ENCODE assay signal across 1 cellular context in the genomic region with DNA sequence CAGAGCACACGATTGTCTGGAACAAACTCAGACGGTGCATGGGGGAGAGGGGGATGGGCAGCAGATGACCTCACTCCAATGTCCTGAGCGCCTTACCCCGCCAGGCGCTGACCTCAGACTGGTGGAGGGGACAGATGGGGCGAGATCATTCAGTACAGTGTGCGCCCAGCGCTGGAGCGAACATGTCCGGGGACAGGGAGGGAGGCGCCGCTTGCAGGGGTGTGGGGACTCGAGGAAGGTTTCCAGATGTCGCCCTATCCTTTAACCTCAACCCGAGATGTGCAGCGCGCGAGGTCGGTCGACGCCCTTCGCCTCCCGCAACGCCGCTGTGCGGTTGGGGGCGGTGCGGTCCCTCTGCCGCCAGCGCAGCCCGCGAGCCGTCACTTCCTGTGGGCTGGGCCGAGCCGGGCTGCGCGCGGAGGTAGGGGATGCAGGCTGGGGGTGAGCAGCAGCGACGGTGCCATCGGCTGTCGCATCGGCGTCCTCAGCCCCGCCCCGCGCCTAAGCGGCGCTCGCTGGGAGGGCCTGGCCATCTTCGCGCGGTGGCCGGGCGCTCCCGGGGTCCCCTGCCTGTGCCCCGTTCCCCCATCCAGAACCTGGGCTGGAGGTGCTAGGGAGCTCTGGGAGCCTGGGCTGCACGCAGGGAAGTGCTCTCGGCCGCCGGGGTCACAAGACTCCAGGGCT.
TF ChIP-seq lines count a peak whose summit lies in the region.

No MANE protein-coding gene starts in this region.

TF ChIP-seq in HepG2, 621 proteins besides CTCF, POLR2A, EP300 and RAD21 (continued from another document):
- TF ChIP-seq, protein P1, sequence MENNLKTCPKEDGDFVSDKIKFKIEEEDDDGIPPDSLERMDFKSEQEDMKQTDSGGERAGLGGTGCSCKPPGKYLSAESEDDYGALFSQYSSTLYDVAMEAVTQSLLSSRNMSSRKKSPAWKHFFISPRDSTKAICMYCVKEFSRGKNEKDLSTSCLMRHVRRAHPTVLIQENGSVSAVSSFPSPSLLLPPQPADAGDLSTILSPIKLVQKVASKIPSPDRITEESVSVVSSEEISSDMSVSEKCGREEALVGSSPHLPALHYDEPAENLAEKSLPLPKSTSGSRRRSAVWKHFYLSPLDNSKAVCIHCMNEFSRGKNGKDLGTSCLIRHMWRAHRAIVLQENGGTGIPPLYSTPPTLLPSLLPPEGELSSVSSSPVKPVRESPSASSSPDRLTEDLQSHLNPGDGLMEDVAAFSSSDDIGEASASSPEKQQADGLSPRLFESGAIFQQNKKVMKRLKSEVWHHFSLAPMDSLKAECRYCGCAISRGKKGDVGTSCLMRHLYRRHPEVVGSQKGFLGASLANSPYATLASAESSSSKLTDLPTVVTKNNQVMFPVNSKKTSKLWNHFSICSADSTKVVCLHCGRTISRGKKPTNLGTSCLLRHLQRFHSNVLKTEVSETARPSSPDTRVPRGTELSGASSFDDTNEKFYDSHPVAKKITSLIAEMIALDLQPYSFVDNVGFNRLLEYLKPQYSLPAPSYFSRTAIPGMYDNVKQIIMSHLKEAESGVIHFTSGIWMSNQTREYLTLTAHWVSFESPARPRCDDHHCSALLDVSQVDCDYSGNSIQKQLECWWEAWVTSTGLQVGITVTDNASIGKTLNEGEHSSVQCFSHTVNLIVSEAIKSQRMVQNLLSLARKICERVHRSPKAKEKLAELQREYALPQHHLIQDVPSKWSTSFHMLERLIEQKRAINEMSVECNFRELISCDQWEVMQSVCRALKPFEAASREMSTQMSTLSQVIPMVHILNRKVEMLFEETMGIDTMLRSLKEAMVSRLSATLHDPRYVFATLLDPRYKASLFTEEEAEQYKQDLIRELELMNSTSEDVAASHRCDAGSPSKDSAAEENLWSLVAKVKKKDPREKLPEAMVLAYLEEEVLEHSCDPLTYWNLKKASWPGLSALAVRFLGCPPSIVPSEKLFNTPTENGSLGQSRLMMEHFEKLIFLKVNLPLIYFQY (CRISPR knock-in tag; IDR thresholded peaks at IDR 0.05; ENCODE audit: borderline replicate concordance), result peak; percentile 95
- TF ChIP-seq EED (CRISPR knock-in tag; IDR thresholded peaks at IDR 0.05) (peak; percentile 98), ARNT (IDR thresholded peaks at IDR 0.05) (no peak), PPARG (CRISPR knock-in tag; conservative IDR thresholded peaks at IDR 0.05) (0 out of 2 replicates have a peak, but pooled peaks have one; percentile 17), JUND (CRISPR knock-in tag; IDR thresholded peaks at IDR 0.05) (0 out of 2 replicates have a peak, but pooled peaks have one; percentile 60), ATF5 (CRISPR knock-in tag; IDR thresholded peaks at IDR 0.05; ENCODE audit: low read depth) (no peak), ZNF580 (CRISPR knock-in tag; IDR thresholded peaks at IDR 0.05; ENCODE audit: borderline replicate concordance, low read depth) (peak; percentile 69; the same call in 1 of the 2 replicates), MXD4 (CRISPR knock-in tag; IDR thresholded peaks at IDR 0.05) (peak; percentile 80; the same call in 1 of the 2 replicates), HOXA5 (CRISPR knock-in tag; IDR thresholded peaks at IDR 0.05) (peak; percentile 91; the same call in 1 of the 2 replicates), MLLT10 (CRISPR knock-in tag; IDR thresholded peaks at IDR 0.05) (no peak), NFIB (CRISPR knock-in tag; IDR thresholded peaks at IDR 0.05; ENCODE audit: borderline replicate concordance) (no peak), ZMYM3 (CRISPR knock-in tag; IDR thresholded peaks at IDR 0.05) (peak; percentile 72), KDM1A (CRISPR knock-in tag; IDR thresholded peaks at IDR 0.05) (0 out of 2 replicates have a peak, but pooled peaks have one; percentile 8), MYC (CRISPR knock-in tag; IDR thresholded peaks at IDR 0.05; ENCODE audit: borderline replicate concordance) (peak; percentile 85), TCF12 (IDR thresholded peaks at IDR 0.05) (no peak), TCF12 (CRISPR knock-in tag; IDR thresholded peaks at IDR 0.05) (peak; percentile 89), NFE2L1 (CRISPR knock-in tag; IDR thresholded peaks at IDR 0.05; ENCODE audit: borderline replicate concordance) (no peak), ZNF331 (CRISPR knock-in tag; IDR thresholded peaks at IDR 0.05) (peak; percentile 55; the same call in 1 of the 2 replicates), ZBTB8A (CRISPR knock-in tag; IDR thresholded peaks at IDR 0.05; ENCODE audit: borderline replicate concordance, low read depth) (no peak), ZNF674 (CRISPR knock-in tag; IDR thresholded peaks at IDR 0.05; ENCODE audit: low read depth) (peak; percentile 93; the same call in 1 of the 2 replicates), ZNF615 (CRISPR knock-in tag; IDR thresholded peaks at IDR 0.05; ENCODE audit: borderline replicate concordance) (peak; percentile 98), ZNF816 (CRISPR knock-in tag; IDR thresholded peaks at IDR 0.05; ENCODE audit: borderline replicate concordance) (peak; percentile 87; the same call in 1 of the 2 replicates), CCDC6 (CRISPR knock-in tag; IDR thresholded peaks at IDR 0.05) (peak; percentile 95), ZNF18 (CRISPR knock-in tag; IDR thresholded peaks at IDR 0.05; ENCODE audit: insufficient replicate concordance) (peak; percentile 77), RFXANK (CRISPR knock-in tag; IDR thresholded peaks at IDR 0.05) (0 out of 2 replicates have a peak, but pooled peaks have one; percentile 8), ZNF850 (CRISPR knock-in tag; conservative IDR thresholded peaks at IDR 0.05) (0 out of 2 replicates have a peak, but pooled peaks have one; percentile 53), ZKSCAN5 (CRISPR knock-in tag; IDR thresholded peaks at IDR 0.05) (no peak), YY1 (IDR thresholded peaks at IDR 0.05; ENCODE audit: insufficient read depth, insufficient replicate concordance, low read depth, low read length) (peak; percentile 76), FOXC1 (CRISPR knock-in tag; IDR thresholded peaks at IDR 0.05; ENCODE audit: borderline replicate concordance) (peak; percentile 97), PHF8 (CRISPR knock-in tag; IDR thresholded peaks at IDR 0.05) (peak; percentile 79; the same call in 1 of the 2 replicates)
- TF ChIP-seq, protein P2, sequence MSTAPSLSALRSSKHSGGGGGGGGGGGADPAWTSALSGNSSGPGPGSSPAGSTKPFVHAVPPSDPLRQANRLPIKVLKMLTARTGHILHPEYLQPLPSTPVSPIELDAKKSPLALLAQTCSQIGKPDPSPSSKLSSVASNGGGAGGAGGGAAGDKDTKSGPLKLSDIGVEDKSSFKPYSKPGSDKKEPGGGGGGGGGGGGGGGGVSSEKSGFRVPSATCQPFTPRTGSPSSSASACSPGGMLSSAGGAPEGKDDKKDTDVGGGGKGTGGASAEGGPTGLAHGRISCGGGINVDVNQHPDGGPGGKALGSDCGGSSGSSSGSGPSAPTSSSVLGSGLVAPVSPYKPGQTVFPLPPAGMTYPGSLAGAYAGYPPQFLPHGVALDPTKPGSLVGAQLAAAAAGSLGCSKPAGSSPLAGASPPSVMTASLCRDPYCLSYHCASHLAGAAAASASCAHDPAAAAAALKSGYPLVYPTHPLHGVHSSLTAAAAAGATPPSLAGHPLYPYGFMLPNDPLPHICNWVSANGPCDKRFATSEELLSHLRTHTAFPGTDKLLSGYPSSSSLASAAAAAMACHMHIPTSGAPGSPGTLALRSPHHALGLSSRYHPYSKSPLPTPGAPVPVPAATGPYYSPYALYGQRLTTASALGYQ (CRISPR knock-in tag; IDR thresholded peaks at IDR 0.05), result no peak; the same call in 1 of the 2 replicates
- TF ChIP-seq, protein P3, sequence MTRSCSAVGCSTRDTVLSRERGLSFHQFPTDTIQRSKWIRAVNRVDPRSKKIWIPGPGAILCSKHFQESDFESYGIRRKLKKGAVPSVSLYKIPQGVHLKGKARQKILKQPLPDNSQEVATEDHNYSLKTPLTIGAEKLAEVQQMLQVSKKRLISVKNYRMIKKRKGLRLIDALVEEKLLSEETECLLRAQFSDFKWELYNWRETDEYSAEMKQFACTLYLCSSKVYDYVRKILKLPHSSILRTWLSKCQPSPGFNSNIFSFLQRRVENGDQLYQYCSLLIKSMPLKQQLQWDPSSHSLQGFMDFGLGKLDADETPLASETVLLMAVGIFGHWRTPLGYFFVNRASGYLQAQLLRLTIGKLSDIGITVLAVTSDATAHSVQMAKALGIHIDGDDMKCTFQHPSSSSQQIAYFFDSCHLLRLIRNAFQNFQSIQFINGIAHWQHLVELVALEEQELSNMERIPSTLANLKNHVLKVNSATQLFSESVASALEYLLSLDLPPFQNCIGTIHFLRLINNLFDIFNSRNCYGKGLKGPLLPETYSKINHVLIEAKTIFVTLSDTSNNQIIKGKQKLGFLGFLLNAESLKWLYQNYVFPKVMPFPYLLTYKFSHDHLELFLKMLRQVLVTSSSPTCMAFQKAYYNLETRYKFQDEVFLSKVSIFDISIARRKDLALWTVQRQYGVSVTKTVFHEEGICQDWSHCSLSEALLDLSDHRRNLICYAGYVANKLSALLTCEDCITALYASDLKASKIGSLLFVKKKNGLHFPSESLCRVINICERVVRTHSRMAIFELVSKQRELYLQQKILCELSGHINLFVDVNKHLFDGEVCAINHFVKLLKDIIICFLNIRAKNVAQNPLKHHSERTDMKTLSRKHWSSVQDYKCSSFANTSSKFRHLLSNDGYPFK (CRISPR knock-in tag; IDR thresholded peaks at IDR 0.05; ENCODE audit: borderline replicate concordance), result peak; percentile 78; the same call in 1 of the 2 replicates
- TF ChIP-seq, protein P4, sequence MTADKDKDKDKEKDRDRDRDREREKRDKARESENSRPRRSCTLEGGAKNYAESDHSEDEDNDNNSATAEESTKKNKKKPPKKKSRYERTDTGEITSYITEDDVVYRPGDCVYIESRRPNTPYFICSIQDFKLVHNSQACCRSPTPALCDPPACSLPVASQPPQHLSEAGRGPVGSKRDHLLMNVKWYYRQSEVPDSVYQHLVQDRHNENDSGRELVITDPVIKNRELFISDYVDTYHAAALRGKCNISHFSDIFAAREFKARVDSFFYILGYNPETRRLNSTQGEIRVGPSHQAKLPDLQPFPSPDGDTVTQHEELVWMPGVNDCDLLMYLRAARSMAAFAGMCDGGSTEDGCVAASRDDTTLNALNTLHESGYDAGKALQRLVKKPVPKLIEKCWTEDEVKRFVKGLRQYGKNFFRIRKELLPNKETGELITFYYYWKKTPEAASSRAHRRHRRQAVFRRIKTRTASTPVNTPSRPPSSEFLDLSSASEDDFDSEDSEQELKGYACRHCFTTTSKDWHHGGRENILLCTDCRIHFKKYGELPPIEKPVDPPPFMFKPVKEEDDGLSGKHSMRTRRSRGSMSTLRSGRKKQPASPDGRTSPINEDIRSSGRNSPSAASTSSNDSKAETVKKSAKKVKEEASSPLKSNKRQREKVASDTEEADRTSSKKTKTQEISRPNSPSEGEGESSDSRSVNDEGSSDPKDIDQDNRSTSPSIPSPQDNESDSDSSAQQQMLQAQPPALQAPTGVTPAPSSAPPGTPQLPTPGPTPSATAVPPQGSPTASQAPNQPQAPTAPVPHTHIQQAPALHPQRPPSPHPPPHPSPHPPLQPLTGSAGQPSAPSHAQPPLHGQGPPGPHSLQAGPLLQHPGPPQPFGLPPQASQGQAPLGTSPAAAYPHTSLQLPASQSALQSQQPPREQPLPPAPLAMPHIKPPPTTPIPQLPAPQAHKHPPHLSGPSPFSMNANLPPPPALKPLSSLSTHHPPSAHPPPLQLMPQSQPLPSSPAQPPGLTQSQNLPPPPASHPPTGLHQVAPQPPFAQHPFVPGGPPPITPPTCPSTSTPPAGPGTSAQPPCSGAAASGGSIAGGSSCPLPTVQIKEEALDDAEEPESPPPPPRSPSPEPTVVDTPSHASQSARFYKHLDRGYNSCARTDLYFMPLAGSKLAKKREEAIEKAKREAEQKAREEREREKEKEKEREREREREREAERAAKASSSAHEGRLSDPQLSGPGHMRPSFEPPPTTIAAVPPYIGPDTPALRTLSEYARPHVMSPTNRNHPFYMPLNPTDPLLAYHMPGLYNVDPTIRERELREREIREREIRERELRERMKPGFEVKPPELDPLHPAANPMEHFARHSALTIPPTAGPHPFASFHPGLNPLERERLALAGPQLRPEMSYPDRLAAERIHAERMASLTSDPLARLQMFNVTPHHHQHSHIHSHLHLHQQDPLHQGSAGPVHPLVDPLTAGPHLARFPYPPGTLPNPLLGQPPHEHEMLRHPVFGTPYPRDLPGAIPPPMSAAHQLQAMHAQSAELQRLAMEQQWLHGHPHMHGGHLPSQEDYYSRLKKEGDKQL (CRISPR knock-in tag; IDR thresholded peaks at IDR 0.05; ENCODE audit: low read depth), result no peak
- TF ChIP-seq, protein P5, sequence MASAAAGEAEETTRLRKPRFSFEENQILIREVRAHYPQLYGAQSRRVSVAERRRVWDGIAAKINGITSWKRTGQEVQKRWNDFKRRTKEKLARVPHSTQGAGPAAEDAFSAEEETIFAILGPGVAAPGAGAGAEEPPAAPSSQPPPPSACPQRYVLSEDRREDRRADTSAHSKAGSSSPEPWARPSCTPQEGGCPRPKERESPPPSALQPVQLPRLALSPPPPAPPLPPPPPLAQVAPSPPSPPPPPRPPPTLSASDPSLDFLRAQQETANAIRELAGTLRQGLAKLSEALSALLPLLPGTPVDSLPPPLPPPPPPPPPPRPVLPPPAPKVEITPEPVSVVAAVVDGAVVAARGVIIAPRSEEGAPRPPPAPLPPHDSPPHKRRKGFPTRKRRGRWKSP (CRISPR knock-in tag; IDR thresholded peaks at IDR 0.05), result peak; percentile 94
- TF ChIP-seq, protein P6, sequence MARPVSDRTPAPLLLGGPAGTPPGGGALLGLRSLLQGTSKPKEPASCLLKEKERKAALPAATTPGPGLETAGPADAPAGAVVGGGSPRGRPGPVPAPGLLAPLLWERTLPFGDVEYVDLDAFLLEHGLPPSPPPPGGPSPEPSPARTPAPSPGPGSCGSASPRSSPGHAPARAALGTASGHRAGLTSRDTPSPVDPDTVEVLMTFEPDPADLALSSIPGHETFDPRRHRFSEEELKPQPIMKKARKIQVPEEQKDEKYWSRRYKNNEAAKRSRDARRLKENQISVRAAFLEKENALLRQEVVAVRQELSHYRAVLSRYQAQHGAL (CRISPR knock-in tag; IDR thresholded peaks at IDR 0.05; ENCODE audit: not compliant biosample characterization), result peak; percentile 78
